7 cellular contexts compared by ENCODE assay signal in the genomic region with DNA sequence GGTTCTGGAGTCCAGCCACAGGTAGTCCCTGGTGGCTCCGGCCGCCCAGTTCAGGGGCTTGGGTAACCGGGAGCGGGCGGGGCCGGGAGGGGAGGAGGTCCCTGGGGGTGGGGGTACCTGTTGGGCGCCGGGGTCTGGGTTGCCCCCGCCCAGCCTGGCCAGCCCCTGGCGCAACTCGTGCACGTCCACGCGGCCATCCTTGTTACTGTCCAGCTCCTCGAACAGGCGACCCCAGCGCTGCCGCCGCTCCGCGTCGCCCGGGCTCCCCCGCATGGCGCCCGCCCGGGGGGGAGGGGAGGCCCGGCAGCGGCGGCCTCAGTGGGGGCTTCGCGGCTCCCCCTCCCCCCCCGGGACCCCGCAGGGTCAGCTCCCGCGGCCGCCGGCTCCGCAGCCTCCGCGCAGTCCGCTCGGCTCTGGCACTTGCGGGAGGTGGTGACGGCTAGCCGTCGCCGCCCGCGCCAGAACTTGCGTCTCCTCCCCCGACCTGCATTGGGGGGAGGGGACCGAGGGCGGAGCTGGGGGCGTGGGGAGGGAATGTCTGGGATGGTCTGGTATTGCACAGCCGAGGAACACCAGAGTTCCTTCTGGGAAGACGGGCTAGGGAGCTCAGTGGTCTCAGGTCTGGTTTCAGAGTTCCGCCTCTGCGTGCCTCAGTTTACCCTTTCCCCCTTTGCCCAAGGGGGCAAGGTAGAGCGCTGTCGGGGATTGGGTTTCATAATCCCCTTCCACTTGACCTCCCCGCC. TPM values are rescaled to one million over a fixed set of nuclear protein-coding genes. Genes with fewer than 3 reads are reported as not detected.
DNase-seq lines count a peak whose midpoint lies in the region; ATAC-seq and TF ChIP-seq lines count a peak whose summit lies in the region.

A gene (minus strand): TSS at position 437 of the 743 bp plus-strand sequence. CDS start 164 bp downstream, at position 273.

- H3K9ac ChIP-seq in duodenal mucosa (ENCODE audit: low read depth in 1 of 2, low read length in 2 of 2), result peak within 1 kb of the TSS; percentile 73 to 86

- 0% methylated on average over 11 of the region's 62 CpGs for WGBS in right lobe of liver (ENCODE audit: insufficient coverage, low coverage, low lambda C conversion rate, missing lambda C conversion rate)

- peak; percentile 66 for DNase-seq in NCI-H226
- peak; percentile 70 for DNase-seq in activated CD4-positive, alpha-beta T cell treated with anti-CD3 and anti-CD28 coated beads for 48 hours
- peak; percentile 73 to 83 (median 83) for DNase-seq in right lobe of liver
- peak in 2 of 3 experiments; percentile 38 to 73 for DNase-seq in stimulated activated CD4-positive, alpha-beta T cell treated with anti-CD3 and anti-CD28 coated beads, TNF-alpha, amount 100 ng/mL, for 24 hours (ENCODE audit: low read depth in 3 of 3)

- intact Hi-C loops in right lobe of liver (cut with DNase I), result no loop called here

- H3K27ac ChIP-seq in duodenal mucosa (ENCODE audit: low read depth, low read length) (peak within 1 kb of the TSS; percentile 88), right lobe of liver (peak within 1 kb of the TSS; percentile 69 to 91 (median 87))

- H3K4me1 ChIP-seq in duodenal mucosa (ENCODE audit: control insufficient read depth in 1 of 2, insufficient read depth in 2 of 2, low read length in 2 of 2), result peaks cover 12% of the 10 kb centered on the region in 2 donors
- H3K4me1 ChIP-seq in right lobe of liver, result peaks cover 0 to 7% (median 0%) of the 10 kb centered on the region in 4 donors

- ATAC-seq in HG02623 (IDR thresholded peaks at IDR 0.05; ENCODE audit: unreplicated experiment) (peak; percentile 18), right lobe of liver (peak; percentile 63 to 70 (median 66))

- H3K27me3 ChIP-seq in duodenal mucosa (ENCODE audit: control insufficient read depth in 1 of 2, insufficient read depth in 2 of 2, low read length in 2 of 2) (no peaks in the 10 kb centered on the region), right lobe of liver (no peaks in the 10 kb centered on the region)

- peaks cover 3 to 12% of the 10 kb centered on the region in 2 donors for H3K36me3 ChIP-seq in duodenal mucosa (ENCODE audit: control insufficient read depth in 1 of 2, insufficient read depth in 2 of 2, low read length in 2 of 2)
- no peaks in the 10 kb centered on the region for H3K36me3 ChIP-seq in right lobe of liver

- TF ChIP-seq POLR2A in right lobe of liver (IDR thresholded peaks at IDR 0.05), result no peak

- H3K9me3 ChIP-seq in duodenal mucosa (ENCODE audit: control insufficient read depth in 1 of 2, low read length in 2 of 2) (peaks cover under 1 to 1% of the 10 kb centered on the region in 2 donors), right lobe of liver (no peaks in the 10 kb centered on the region)

- peak within 1 kb of the TSS; percentile 92 for H3K4me3 ChIP-seq in GM12875 (ENCODE audit: low read depth, low read length)
- peak within 1 kb of the TSS; percentile 86 to 96 for H3K4me3 ChIP-seq in duodenal mucosa (ENCODE audit: low read depth in 1 of 2, low read length in 2 of 2)
- H3K4me3 ChIP-seq in right lobe of liver, result peak within 1 kb of the TSS; percentile 66 to 83 (median 74)

- TF ChIP-seq CTCF in GM12875 (IDR thresholded peaks at IDR 0.05; ENCODE audit: borderline replicate concordance, insufficient read depth, low read depth, low read length), result no peak
- no peak for TF ChIP-seq CTCF in right lobe of liver (IDR thresholded peaks at IDR 0.05)

RNA-seq across cellular contexts. Expression of the gene that starts here (rescaled TPM):
- total RNA-seq in right lobe of liver, result 10 to 100 TPM; 23.3 to 50.0 (median 30.0) TPM

Comparison
In these comparisons a context has a peak if more than half of its experiments do, and no peak if none do; other contexts are left out.
1. Peak in every context shown above with its lines: DNase-seq, ATAC-seq, H3K4me3 ChIP-seq and H3K27ac ChIP-seq.